ENCODE assay signal across 23 cellular contexts in genomic region chr1:207035877-207036558, GRCh38. TPM values are rescaled to one million over a fixed set of nuclear protein-coding genes. Genes with fewer than 3 reads are reported as not detected.
"Had no signal": no experiment of that assay in that cellular context is flagged by ENCODE, and none has a peak within 500 bp of the region (broad histone marks: within the 10 kb centered on the region; RNA-seq: fewer than 3 reads in every experiment).

No MANE protein-coding gene starts in this region.

- H3K27ac Mint-ChIP-seq: activated CD8-positive, alpha-beta memory T cell treated with anti-CD3 and anti-CD28 coated beads, Interleukin-2, amount 10 ng/mL, durations not matched to agents 7 days and 5 days; activated naive CD4-positive, alpha-beta T cell treated with anti-CD3 and anti-CD28 coated beads, Interleukin-2, amount 50 U/mL, for 24 hours; activated T-cell treated with anti-CD3 and anti-CD28 coated beads, Interleukin-2, amount 50 U/mL, for 24 hours; effector memory CD8-positive, alpha-beta T cell; naive thymus-derived CD8-positive, alpha-beta T cell had no signal

- H3K9me3 Mint-ChIP-seq: activated naive CD4-positive, alpha-beta T cell treated with anti-CD3 and anti-CD28 coated beads, Interleukin-2, amount 50 U/mL, for 24 hours; activated T-cell treated with anti-CD3 and anti-CD28 coated beads, Interleukin-2, amount 50 U/mL, for 24 hours; effector memory CD8-positive, alpha-beta T cell; naive thymus-derived CD8-positive, alpha-beta T cell had no signal

- DNase-seq: activated CD4-positive, alpha-beta T cell treated with anti-CD3 and anti-CD28 coated beads for 1 hour; activated CD4-positive, alpha-beta T cell treated with anti-CD3 and anti-CD28 coated beads, Interleukin-2, amount 50 U/mL, for 48 hours; activated CD8-positive, alpha-beta memory T cell treated with anti-CD3 and anti-CD28 coated beads, Interleukin-2, amount 10 ng/mL, durations not matched to agents 7 days and 5 days; activated effector memory CD4-positive, alpha-beta T cell treated with anti-CD3 and anti-CD28 coated beads, Interleukin-2, amount 50 U/mL, for 16 hours; activated T-cell treated with anti-CD3 and anti-CD28 coated beads, Interleukin-2, amount 50 U/mL, for 24 hours; amniotic stem cell; effector memory CD8-positive, alpha-beta T cell; foreskin fibroblast; left colon; lower lobe of right lung; naive thymus-derived CD8-positive, alpha-beta T cell; pancreas; right lobe of liver; stimulated activated CD4-positive, alpha-beta T cell treated with anti-CD3 and anti-CD28 coated beads, Interleukin-4, amount 100 ng/mL, for 1 hour; SW 1271; T-helper 2 cell; upper lobe of right lung; WERI-Rb-1 had no signal

- H3K4me3 Mint-ChIP-seq: activated CD8-positive, alpha-beta memory T cell treated with anti-CD3 and anti-CD28 coated beads, Interleukin-2, amount 10 ng/mL, durations not matched to agents 7 days and 5 days; activated naive CD4-positive, alpha-beta T cell treated with anti-CD3 and anti-CD28 coated beads, Interleukin-2, amount 50 U/mL, for 24 hours; activated T-cell treated with anti-CD3 and anti-CD28 coated beads, Interleukin-2, amount 50 U/mL, for 24 hours; effector memory CD8-positive, alpha-beta T cell; naive thymus-derived CD8-positive, alpha-beta T cell had no signal

- H3K4me1 Mint-ChIP-seq: activated CD8-positive, alpha-beta memory T cell treated with anti-CD3 and anti-CD28 coated beads, Interleukin-2, amount 10 ng/mL, durations not matched to agents 7 days and 5 days; activated naive CD4-positive, alpha-beta T cell treated with anti-CD3 and anti-CD28 coated beads, Interleukin-2, amount 50 U/mL, for 24 hours; naive thymus-derived CD8-positive, alpha-beta T cell had no signal

- ATAC-seq: activated CD8-positive, alpha-beta memory T cell treated with anti-CD3 and anti-CD28 coated beads, Interleukin-2, amount 10 ng/mL, durations not matched to agents 7 days and 5 days; effector memory CD8-positive, alpha-beta T cell; left colon; lower lobe of right lung; naive thymus-derived CD8-positive, alpha-beta T cell; pancreas; right lobe of liver; upper lobe of right lung had no signal

- H3K36me3 Mint-ChIP-seq: activated CD8-positive, alpha-beta memory T cell treated with anti-CD3 and anti-CD28 coated beads, Interleukin-2, amount 10 ng/mL, durations not matched to agents 7 days and 5 days; activated naive CD4-positive, alpha-beta T cell treated with anti-CD3 and anti-CD28 coated beads, Interleukin-2, amount 50 U/mL, for 24 hours; naive thymus-derived CD8-positive, alpha-beta T cell had no signal

- FAIRE-seq: pancreas had no signal

RNA-seq across cellular contexts. Expression of gene C1orf116, which starts 3.5 kb away (rescaled TPM):
- total RNA-seq: activated CD8-positive, alpha-beta memory T cell treated with anti-CD3 and anti-CD28 coated beads, Interleukin-2, amount 10 ng/mL, durations not matched to agents 7 days and 5 days; dermis microvascular lymphatic vessel endothelial cell; glomerular endothelial cell had no signal
- polyA plus RNA-seq: naive thymus-derived CD8-positive, alpha-beta T cell had no signal

RNA-seq across cellular contexts. Expression of gene C4BPB, which starts 52.6 kb away (rescaled TPM):
- total RNA-seq: cardiac muscle cell, glomerular endothelial cell, pulmonary artery endothelial cell had no signal
- polyA plus RNA-seq: cardiac muscle cell had no signal
